In the genomic region with DNA sequence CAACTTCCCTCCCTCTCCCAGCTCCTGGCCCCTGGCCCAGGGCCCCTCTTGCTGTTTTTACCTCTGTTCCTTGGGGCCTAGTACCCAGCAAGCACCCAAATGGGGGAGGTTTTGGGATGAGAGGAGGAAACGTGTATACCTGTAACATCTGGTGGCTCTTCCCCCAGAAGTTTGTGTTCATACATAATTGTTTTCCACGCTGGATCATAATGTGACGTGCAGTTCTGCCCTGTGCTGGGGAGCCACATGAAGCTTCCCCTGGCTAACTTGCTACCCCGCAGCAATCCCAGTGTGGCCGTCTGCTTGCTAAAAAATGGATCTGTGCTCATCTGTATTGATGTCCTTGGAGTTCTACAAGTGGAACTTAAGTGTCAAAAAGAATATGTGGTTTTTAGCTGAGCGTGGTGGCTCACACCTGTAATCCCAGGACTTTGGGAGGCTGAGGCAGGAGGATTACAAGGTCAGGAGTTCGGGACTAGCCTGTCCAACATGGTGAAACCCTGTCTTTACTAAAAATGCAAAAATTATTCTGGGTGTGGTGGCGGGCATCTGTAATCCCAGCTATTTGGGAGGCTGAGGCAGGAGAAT, we compare ENCODE assay signal across 1 cellular context.
TF ChIP-seq lines count a peak whose summit lies in the region.

No MANE protein-coding gene starts in this region.

TF ChIP-seq in WTC11, 78 proteins besides CTCF, POLR2A, EP300 and RAD21 (continued from another document):
- TF ChIP-seq TEAD4 (CRISPR knock-in tag; IDR thresholded peaks at IDR 0.05) = no peak
- TF ChIP-seq, protein P1, sequence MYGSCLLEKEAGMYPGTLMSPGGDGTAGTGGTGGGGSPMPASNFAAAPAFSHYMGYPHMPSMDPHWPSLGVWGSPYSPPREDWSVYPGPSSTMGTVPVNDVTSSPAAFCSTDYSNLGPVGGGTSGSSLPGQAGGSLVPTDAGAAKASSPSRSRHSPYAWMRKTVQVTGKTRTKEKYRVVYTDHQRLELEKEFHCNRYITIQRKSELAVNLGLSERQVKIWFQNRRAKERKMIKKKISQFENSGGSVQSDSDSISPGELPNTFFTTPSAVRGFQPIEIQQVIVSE (CRISPR knock-in tag; IDR thresholded peaks at IDR 0.05; ENCODE audit: borderline replicate concordance) = no peak
